Comparison of ENCODE assay signal across 33 cellular contexts in genomic region chr2:30911327-30911726, GRCh38.
"Had no signal": no experiment of that assay in that cellular context is flagged by ENCODE, and none has a peak within 500 bp of the region (broad histone marks: within the 10 kb centered on the region; RNA-seq: fewer than 3 reads in every experiment).

No MANE protein-coding gene starts in this region.

- H3K27me3 ChIP-seq: adrenal gland, body of pancreas, brain microvascular endothelial cell, breast epithelium, cardiac muscle cell had no signal

- H3K36me3 ChIP-seq: adrenal gland, brain microvascular endothelial cell, breast epithelium, cardiac muscle cell had no signal

- ATAC-seq: activated CD8-positive, alpha-beta T cell treated with anti-CD3 and anti-CD28 coated beads for 36 hours; activated naive CD4-positive, alpha-beta T cell treated with anti-CD3 and anti-CD28 coated beads, Interleukin-2, amount 50 U/mL, for 72 hours; activated T-cell treated with anti-CD3 and anti-CD28 coated beads, Interleukin-2, amount 50 U/mL, for 4 hours; activated T-cell treated with anti-CD3 and anti-CD28 coated beads, Interleukin-2, amount 50 U/mL, for 72 hours; activated T-helper 17 cell treated with anti-CD3 and anti-CD28 coated beads, Interleukin-2, amount 50 U/mL, for 72 hours; body of pancreas had no signal

- DNase-seq: activated B cell treated with CpG ODN at 0.5 μM for 24 hours; activated CD4-positive, alpha-beta memory T cell treated with anti-CD3 and anti-CD28 coated beads for 36 hours; activated CD4-positive, alpha-beta T cell treated with anti-CD3 and anti-CD28 coated beads for 4 hours; activated CD4-positive, alpha-beta T cell treated with anti-CD3 and anti-CD28 coated beads, Interleukin-2, amount 10 ng/mL, durations not matched to agents 24 days and 14 days; activated CD4-positive, alpha-beta T cell treated with anti-CD3 and anti-CD28 coated beads, Interleukin-2, amount 50 U/mL, for 1 hour; activated CD4-positive, alpha-beta T cell treated with anti-CD3 and anti-CD28 coated beads, Interleukin-2, amount 50 U/mL, for 4 hours; activated CD4-positive, CD25-positive, alpha-beta regulatory T cell treated with anti-CD3 and anti-CD28 coated beads, Interleukin-2, amount 50 U/mL, for 72 hours; activated CD8-positive, alpha-beta memory T cell treated with anti-CD3 and anti-CD28 coated beads, Interleukin-2, amount 50 U/mL, for 4 hours; activated CD8-positive, alpha-beta T cell treated with anti-CD3 and anti-CD28 coated beads for 36 hours; activated gamma-delta T cell treated with Interleukin-2 at 50 U/mL for 16 hours; activated naive CD4-positive, alpha-beta T cell; activated naive CD4-positive, alpha-beta T cell treated with anti-CD3 and anti-CD28 coated beads for 36 hours; activated naive CD4-positive, alpha-beta T cell treated with anti-CD3 and anti-CD28 coated beads, Interleukin-2, amount 50 U/mL, for 16 hours; activated naive CD8-positive, alpha-beta T cell treated with anti-CD3 and anti-CD28 coated beads for 36 hours; activated T-cell treated with anti-CD3 and anti-CD28 coated beads for 4 hours; activated T-cell treated with anti-CD3 and anti-CD28 coated beads, Interleukin-2, amount 50 U/mL, for 1 hour; activated T-cell treated with anti-CD3 and anti-CD28 coated beads, Interleukin-2, amount 50 U/mL, for 4 hours; activated T-cell treated with anti-CD3 and anti-CD28 coated beads, Interleukin-2, amount 50 U/mL, for 72 hours; amniotic stem cell; aorta; body of pancreas; brain microvascular endothelial cell; central memory CD4-positive, alpha-beta T cell; T-helper 1 cell; T-helper 2 cell; T-helper 9 cell had no signal

- FAIRE-seq: astrocyte, TTC549 had no signal

- H3K4me3 ChIP-seq: adrenal gland, body of pancreas, breast epithelium, cardiac muscle cell had no signal
